ENCODE assay signal across 24 cellular contexts in the genomic region with DNA sequence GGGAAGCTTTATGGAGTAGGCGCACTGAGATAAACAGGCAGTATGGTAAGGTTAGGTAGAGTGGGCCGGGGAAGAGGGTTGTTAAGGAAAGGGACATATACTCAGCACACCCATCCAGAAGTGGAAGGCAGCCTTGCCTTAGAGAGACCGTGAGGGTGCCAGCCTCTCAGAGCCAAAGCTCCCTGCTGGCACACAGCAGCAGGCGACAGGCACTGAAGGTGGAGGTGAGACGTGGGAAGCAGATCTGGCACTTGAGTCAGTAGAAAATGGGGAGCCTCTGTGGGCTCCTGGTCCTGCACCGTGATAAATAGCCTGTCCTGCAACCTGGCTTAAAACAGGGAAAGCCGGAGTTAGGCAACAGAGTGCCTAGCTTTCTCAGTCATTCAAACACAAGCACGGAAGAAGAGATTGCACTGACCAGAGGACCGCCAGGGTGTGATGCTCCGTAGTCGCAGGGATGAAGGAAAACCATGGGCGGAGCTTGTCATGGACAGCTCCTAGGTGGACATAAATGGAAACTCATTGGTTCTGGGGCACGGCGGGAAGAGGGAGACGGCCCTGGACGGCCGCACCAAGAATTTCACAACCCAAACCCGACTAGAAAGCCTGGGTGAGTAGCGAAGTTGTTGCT. TPM values are rescaled to one million over a fixed set of nuclear protein-coding genes. Genes with fewer than 3 reads are reported as not detected.
DNase-seq lines count a peak whose midpoint lies in the region; ATAC-seq and TF ChIP-seq lines count a peak whose summit lies in the region.
"Had no signal": no experiment of that assay in that cellular context is flagged by ENCODE, and none has a peak within 500 bp of the region (broad histone marks: within the 10 kb centered on the region; RNA-seq: fewer than 3 reads in every experiment).

No MANE protein-coding gene starts in this region.

- no peaks in the 10 kb centered on the region for H4K20me1 ChIP-seq in KMS-11 (ENCODE audit: insufficient read depth)
- H4K20me1 ChIP-seq: BLaER1 treated with 17β-estradiol and CSF1 and Interleukin-3, amounts not matched to agents 10 nM and 100 nM had no signal

- H3K4me3 Mint-ChIP-seq in mesothelial cell of epicardium, result no peak overlapping the region
- H3K4me3 Mint-ChIP-seq: CD4-positive, alpha-beta T cell had no signal

- no peak overlapping the region for H3K27ac Mint-ChIP-seq in mesothelial cell of epicardium
- H3K27ac Mint-ChIP-seq: CD4-positive, alpha-beta T cell had no signal

- H3K79me2 ChIP-seq in KMS-11 (ENCODE audit: insufficient read depth, low read depth), result peaks cover 68% of the 10 kb centered on the region

- no peak overlapping the region for H3K4me3 ChIP-seq in KMS-11 (IDR thresholded peaks at IDR 0.05; ENCODE audit: insufficient read depth, low read depth, low read length)
- H3K4me3 ChIP-seq: BLaER1 treated with 17β-estradiol and CSF1 and Interleukin-3, amounts not matched to agents 10 nM and 100 nM; SJCRH30 had no signal

- H2AFZ ChIP-seq in KMS-11 (ENCODE audit: low read depth), result no peak overlapping the region

- no peaks in the 10 kb centered on the region for H3K27me3 ChIP-seq in KMS-11 (ENCODE audit: insufficient read depth, low read depth)
- H3K27me3 ChIP-seq: BLaER1 treated with 17β-estradiol and CSF1 and Interleukin-3, amounts not matched to agents 10 nM and 100 nM had no signal

- peak overlapping the region; percentile 10; the same call in 1 of the 2 replicates for H3K4me2 ChIP-seq in KMS-11
- H3K4me2 ChIP-seq: BLaER1 treated with 17β-estradiol and CSF1 and Interleukin-3, amounts not matched to agents 10 nM and 100 nM had no signal

- peak; percentile 65 for DNase-seq in cerebellum (ENCODE audit: low spot score)
- DNase-seq in middle frontal gyrus (ENCODE audit: extremely low spot score, low spot score), result peak; percentile 39
- DNase-seq in mesothelial cell of epicardium (ENCODE audit: low spot score in 2 of 2, unreplicated experiment in 2 of 2), result no peak
- no peak for DNase-seq in NCI-H2029 (lab: John Stamatoyannopoulos, UW)
- DNase-seq: AML-193; CD4-positive, alpha-beta T cell; COR-L47; DMS79; EL; H7; Kasumi-1; MV-4-11; NCI-H1105; NCI-H1436 treated with DMSO at 0.1 percent for 48 hours; NCI-H187 treated with DMSO at 0.1 percent for 48 hours; NCI-H2107; NCI-H524; NCI-H774; SJCRH30 had no signal

- H3K4me1 ChIP-seq in KMS-11 (ENCODE audit: low read depth, poor library complexity, severe bottlenecking), result peaks cover 92% of the 10 kb centered on the region
- H3K4me1 ChIP-seq: BLaER1 treated with 17β-estradiol and CSF1 and Interleukin-3, amounts not matched to agents 10 nM and 100 nM; SJCRH30 had no signal

- no peak overlapping the region for H3K9ac ChIP-seq in KMS-11
- H3K9ac ChIP-seq: BLaER1 treated with 17β-estradiol and CSF1 and Interleukin-3, amounts not matched to agents 10 nM and 100 nM had no signal

- H3K36me3 ChIP-seq in KMS-11 (ENCODE audit: insufficient read depth), result no peaks in the 10 kb centered on the region
- H3K36me3 ChIP-seq: BLaER1 treated with 17β-estradiol and CSF1 and Interleukin-3, amounts not matched to agents 10 nM and 100 nM; SJCRH30 had no signal

- peaks cover 18% of the 10 kb centered on the region for H3K36me3 Mint-ChIP-seq in mesothelial cell of epicardium

- TF ChIP-seq CTCF in KMS-11 (conservative IDR thresholded peaks at IDR 0.05; ENCODE audit: low read depth, low read length), result no peak
- no peak for TF ChIP-seq CTCF in mesothelial cell of epicardium (IDR thresholded peaks at IDR 0.05; ENCODE audit: unreplicated experiment)

- H3K4me1 Mint-ChIP-seq in mesothelial cell of epicardium, result peaks cover 7% of the 10 kb centered on the region

- ATAC-seq in GM18498 (IDR thresholded peaks at IDR 0.05; ENCODE audit: unreplicated experiment), result no peak
- ATAC-seq: SK-N-SH treated with all-trans-retinoic acid at 6 μM for 48 hours had no signal

- no peak overlapping the region; the same call in 1 of the 2 replicates for H3K27ac ChIP-seq in KMS-11
- H3K27ac ChIP-seq in temporal lobe (ENCODE audit: low read depth, low read length), result peak overlapping the region; percentile 40
- H3K27ac ChIP-seq: BLaER1 treated with 17β-estradiol and CSF1 and Interleukin-3, amounts not matched to agents 10 nM and 100 nM; SJCRH30 had no signal

- H3K9me3 Mint-ChIP-seq in mesothelial cell of epicardium, result no peaks in the 10 kb centered on the region
- H3K9me3 Mint-ChIP-seq: CD4-positive, alpha-beta T cell had no signal

- no peaks in the 10 kb centered on the region for H3K27me3 Mint-ChIP-seq in mesothelial cell of epicardium (ENCODE audit: low read depth)

RNA-seq across cellular contexts. Expression of a gene that starts 15.5 kb away (rescaled TPM):
- total RNA-seq in cerebellum, result 45.4 TPM
- 3.0 TPM for total RNA-seq in temporal lobe
- 13.1 to 14.9 TPM (median 14.6 TPM) in 3 replicates for total RNA-seq in mesothelial cell of epicardium
- total RNA-seq: CD4-positive, alpha-beta T cell; SJCRH30 had no signal

Comparison
In these comparisons a context has a peak if more than half of its experiments do, and no peak if none do; other contexts are left out.
1. DNase-seq: peak in cerebellum (single experiment) and middle frontal gyrus (single experiment); none in mesothelial cell of epicardium (0 of 2) and NCI-H2029 (single experiment).